ENCODE assay signal across 11 cellular contexts in genomic region chr5:87321605-87322004, GRCh38.
"Had no signal": no experiment of that assay in that cellular context is flagged by ENCODE, and none has a peak within 500 bp of the region (broad histone marks: within the 10 kb centered on the region; RNA-seq: fewer than 3 reads in every experiment).

No MANE protein-coding gene starts in this region.

- ATAC-seq: GM23338, HCT116 had no signal

- H3K27ac ChIP-seq: GM23248 had no signal

- H3K4me2 ChIP-seq: GM23338 had no signal

- H3K4me3 ChIP-seq: GM23248, GM23338, HAP-1 had no signal

- H2AFZ ChIP-seq: GM23248, GM23338 had no signal

- H3K9ac ChIP-seq: GM23248 had no signal

- H3K36me3 ChIP-seq: HAP-1 had no signal

- FAIRE-seq: H1, H54 had no signal

- H3K4me1 ChIP-seq: HAP-1 had no signal

- DNase-seq: GM23248, GOT3, H7, H9, HCEC 1CT, HFFc6 had no signal
